13 cellular contexts compared by ENCODE assay signal in the genomic region with DNA sequence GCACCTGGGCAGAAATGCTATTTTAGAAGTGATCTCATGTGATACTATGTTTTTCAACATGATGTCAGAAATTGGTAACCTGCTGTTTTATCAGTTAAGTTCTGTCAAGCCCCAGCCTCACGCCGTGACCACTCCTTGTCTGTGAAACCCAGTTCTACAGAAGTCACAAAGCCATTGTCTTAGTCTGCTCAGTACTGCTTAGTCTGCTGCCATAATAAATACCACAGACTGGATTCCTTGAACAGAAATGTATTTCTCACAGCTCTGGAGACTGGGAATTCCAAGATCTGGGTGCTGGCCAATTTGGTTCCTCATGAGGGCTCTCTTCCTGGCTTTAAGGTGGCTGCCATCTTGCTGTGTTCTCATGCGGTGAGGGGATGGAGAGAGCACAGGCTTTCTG.
DNase-seq lines count a peak whose midpoint lies in the region; ATAC-seq and TF ChIP-seq lines count a peak whose summit lies in the region.
"Had no signal": no experiment of that assay in that cellular context is flagged by ENCODE, and none has a peak within 500 bp of the region (broad histone marks: within the 10 kb centered on the region; RNA-seq: fewer than 3 reads in every experiment).

No MANE protein-coding gene starts in this region.

- no peak overlapping the region for H3K23ac ChIP-seq in neuronal stem cell (ENCODE audit: low read depth, low read length, poor library complexity)

- H2BK15ac ChIP-seq in neuronal stem cell (ENCODE audit: low read length): no peak overlapping the region

- H3K4me2 ChIP-seq in neuronal stem cell (ENCODE audit: insufficient read depth, low read length, poor library complexity, severe bottlenecking): no peak overlapping the region

- peaks cover 58% of the 10 kb centered on the region for H3K36me3 ChIP-seq in CD4-positive, CD25-positive, alpha-beta regulatory T cell (ENCODE audit: control insufficient read depth, insufficient read depth, low read length)
- H3K36me3 ChIP-seq in neuronal stem cell (replicated peaks in 1 of 2; ENCODE audit: control insufficient read depth in 2 of 2, insufficient read depth in 2 of 2, low read length in 2 of 2): no peaks in the 10 kb centered on the region

- no peak for TF ChIP-seq POLR2A in erythroblast (IDR thresholded peaks at IDR 0.05; ENCODE audit: low read length)

- no peak for TF ChIP-seq CTCF in HL-60 (IDR thresholded peaks at IDR 0.05; ENCODE audit: insufficient read depth, low read length)
- no peak for TF ChIP-seq CTCF in choroid plexus epithelial cell (conservative IDR thresholded peaks at IDR 0.05; ENCODE audit: low read depth, low read length)

- H3K27me3 ChIP-seq in CD4-positive, CD25-positive, alpha-beta regulatory T cell (ENCODE audit: control insufficient read depth, insufficient read depth, low read length): no peaks in the 10 kb centered on the region
- no peaks in the 10 kb centered on the region for H3K27me3 ChIP-seq in HL-60 (ENCODE audit: insufficient read depth, poor library complexity, severe bottlenecking)
- no peaks in the 10 kb centered on the region for H3K27me3 ChIP-seq in neuronal stem cell (ENCODE audit: control insufficient read depth in 3 of 3, insufficient read depth in 3 of 3, low read depth in 1 of 3, low read length in 3 of 3)

- H3K4me1 ChIP-seq in CD4-positive, CD25-positive, alpha-beta regulatory T cell (ENCODE audit: control insufficient read depth, insufficient read depth, low read length, poor library complexity, severe bottlenecking): peaks cover 26% of the 10 kb centered on the region
- H3K4me1 ChIP-seq in neuronal stem cell (ENCODE audit: control insufficient read depth in 2 of 2, insufficient read depth in 1 of 2, low read depth in 1 of 2, low read length in 2 of 2): peaks cover under 1 to 3% of the 10 kb centered on the region in 2 donors

- no CpG with 5 or more reads among the region's 3 CpGs for WGBS in neuronal stem cell (ENCODE audit: extremely low coverage in 2 of 2, insufficient read length in 2 of 2, insufficient replicate concordance in 1 of 2), 2 donors

- H3K27ac Mint-ChIP-seq in CD4-positive, CD25-positive, alpha-beta regulatory T cell: peak overlapping the region in 2 of 3 donors; percentile 80 to 87
- H3K27ac Mint-ChIP-seq: mesothelial cell of epicardium had no signal

- no peak overlapping the region for H3K4me3 ChIP-seq in CD4-positive, CD25-positive, alpha-beta regulatory T cell (ENCODE audit: low read depth, low read length)
- H3K4me3 ChIP-seq in HL-60 (replicated peaks; ENCODE audit: insufficient read depth, low read length) (no peak overlapping the region), choroid plexus epithelial cell (ENCODE audit: low read depth, low read length) (no peak overlapping the region), neuronal stem cell (ENCODE audit: low read length in 2 of 2) (no peak overlapping the region)

- no peaks in the 10 kb centered on the region for H3K27me3 Mint-ChIP-seq in CD4-positive, CD25-positive, alpha-beta regulatory T cell

- no peaks in the 10 kb centered on the region for H3K9me3 ChIP-seq in CD4-positive, CD25-positive, alpha-beta regulatory T cell (ENCODE audit: control insufficient read depth in 2 of 2, low read length in 2 of 2)
- no peaks in the 10 kb centered on the region for H3K9me3 ChIP-seq in neuronal stem cell (replicated peaks in 1 of 2; ENCODE audit: control insufficient read depth in 2 of 2, insufficient read depth in 1 of 2, low read depth in 1 of 2, low read length in 2 of 2)

- H2BK5ac ChIP-seq in neuronal stem cell (ENCODE audit: low read length): no peak overlapping the region

- peaks cover 24 to 84% (median 60%) of the 10 kb centered on the region in 4 donors for H3K4me1 Mint-ChIP-seq in CD4-positive, CD25-positive, alpha-beta regulatory T cell

- H3K9ac ChIP-seq in neuronal stem cell (ENCODE audit: low read depth, low read length, poor library complexity): no peak overlapping the region

- no peaks in the 10 kb centered on the region for H3K79me1 ChIP-seq in neuronal stem cell (ENCODE audit: low read depth, low read length)

- peak overlapping the region; percentile 10 for H2BK120ac ChIP-seq in neuronal stem cell (ENCODE audit: low read depth, low read length)

- H3K4me3 Mint-ChIP-seq in CD4-positive, CD25-positive, alpha-beta regulatory T cell: no peak overlapping the region
- H3K4me3 Mint-ChIP-seq: mesothelial cell of epicardium had no signal

- no peak overlapping the region for H4K91ac ChIP-seq in neuronal stem cell (ENCODE audit: low read depth, low read length, poor library complexity)

- H3K36me3 Mint-ChIP-seq in CD4-positive, CD25-positive, alpha-beta regulatory T cell: peaks cover 35% of the 10 kb centered on the region
- H3K36me3 Mint-ChIP-seq: mesothelial cell of epicardium had no signal

- DNase-seq in CD4-positive, CD25-positive, alpha-beta regulatory T cell: no peak
- DNase-seq in HL-60 (ENCODE audit: low read depth in 1 of 2, low spot score in 1 of 2): no peak
- peak; percentile 45 for DNase-seq in choroid plexus epithelial cell (ENCODE audit: low read depth)
- DNase-seq in neuronal stem cell (ENCODE audit: low spot score): no peak
- DNase-seq in germinal center (ENCODE audit: low spot score): no peak
- no peak for DNase-seq in erythroblast (lab: John Stamatoyannopoulos, UW)
- no peak for DNase-seq in amniotic stem cell (lab: John Stamatoyannopoulos, UW)
- no peak for DNase-seq in stimulated activated naive CD4-positive, alpha-beta T cell (lab: John Stamatoyannopoulos, UW)
- DNase-seq: activated T-cell treated with anti-CD3 and anti-CD28 coated beads, Interleukin-2, amount 50 U/mL, for 1 hour; cortex of kidney; NCI-H2227 treated with DMSO at 0.1 percent for 48 hours had no signal

- no peaks in the 10 kb centered on the region for H3K9me3 Mint-ChIP-seq in CD4-positive, CD25-positive, alpha-beta regulatory T cell
- H3K9me3 Mint-ChIP-seq: mesothelial cell of epicardium had no signal

- H2AK5ac ChIP-seq in neuronal stem cell (ENCODE audit: low read depth, low read length): no peak overlapping the region

- no peak for ATAC-seq in CD4-positive, CD25-positive, alpha-beta regulatory T cell (ENCODE audit: low read depth in 2 of 2)
- ATAC-seq: Panc1 had no signal

- H4K8ac ChIP-seq in neuronal stem cell (ENCODE audit: low read depth, low read length): no peak overlapping the region

- H3K18ac ChIP-seq in neuronal stem cell (ENCODE audit: low read length): no peak overlapping the region

- H3K27ac ChIP-seq in CD4-positive, CD25-positive, alpha-beta regulatory T cell (ENCODE audit: insufficient read depth, low read length, poor library complexity, severe bottlenecking): no peak overlapping the region
- H3K27ac ChIP-seq in HL-60 (replicated peaks) (peak overlapping the region; percentile 59), neuronal stem cell (replicated peaks; ENCODE audit: low read length) (no peak overlapping the region)

- no peak overlapping the region for H2BK12ac ChIP-seq in neuronal stem cell (ENCODE audit: low read length)

- H3K4ac ChIP-seq in neuronal stem cell (ENCODE audit: low read length): no peak overlapping the region

- H3K14ac ChIP-seq in neuronal stem cell (ENCODE audit: low read length): no peak overlapping the region

- H2AFZ ChIP-seq in neuronal stem cell (ENCODE audit: low read length): no peak overlapping the region
